ENCODE assay signal across 8 cellular contexts in genomic region chr6:119742188-119742803, GRCh38.
DNase-seq lines count a peak whose midpoint lies in the region; ATAC-seq, FAIRE-seq and TF ChIP-seq lines count a peak whose summit lies in the region.

No MANE protein-coding gene starts in this region.

- POLR2A ChIA-PET in Panc1 (lab: Charles Lee): no interaction called here

- CTCF ChIA-PET in Panc1 (lab: Charles Lee): no interaction called here

- H3K4me1 ChIP-seq in Panc1 (ENCODE audit: control insufficient read depth, insufficient read depth, low read length) (no peaks in the 10 kb centered on the region), psoas muscle (no peaks in the 10 kb centered on the region)

- WGBS in psoas muscle, 3 donors: 3 to 12% (median 8%) methylated on average over 6 of the region's 6 CpGs

- in situ Hi-C loops in Panc1 (cut with HindIII; ENCODE audit: low pct_unique_long_range_greater_than_20kb, low sequenced_read_pairs): no loop called here

- no peaks in the 10 kb centered on the region for H3K9me3 ChIP-seq in Panc1 (ENCODE audit: control insufficient read depth, insufficient read depth, low read depth, low read length)
- H3K9me3 ChIP-seq in psoas muscle: no peaks in the 10 kb centered on the region

- TF ChIP-seq CTCF in D721Med (IDR thresholded peaks at IDR 0.05; ENCODE audit: insufficient read depth, missing control alignments): peak; percentile 85
- TF ChIP-seq CTCF in Panc1 (IDR thresholded peaks at IDR 0.05): peak; percentile 86
- TF ChIP-seq CTCF in psoas muscle (IDR thresholded peaks at IDR 0.05): peak; percentile 45

- DNase-seq in D721Med (ENCODE audit: insufficient read length, low spot score): no peak
- DNase-seq in Panc1 (ENCODE audit: low read depth, low spot score): peak; percentile 18
- peak; percentile 76 for DNase-seq in activated effector memory CD4-positive, alpha-beta T cell treated with anti-CD3 and anti-CD28 coated beads, Interleukin-2, amount 50 U/mL, for 16 hours
- peak; percentile 77 for DNase-seq in Right ventricle myocardium superior
- DNase-seq in psoas muscle: peak; percentile 43 to 64
- no peak for DNase-seq in HuH-7 (ENCODE audit: low spot score)

- no TSS peak for BruUV-seq in Panc1 (replicated peaks; lab: Mats Ljungman, UMichigan)

- peak; percentile 35 for FAIRE-seq in D721Med (lab: Jason Lieb, UNC)

- intact Hi-C loops in Panc1 (cut with micrococcal nuclease; ENCODE audit: unreplicated experiment): no loop called here
- intact Hi-C loops in Right ventricle myocardium superior (cut with DNase I): no loop called here
- intact Hi-C loops in psoas muscle (cut with DNase I): no loop called here

- H3K4me3 ChIP-seq in Panc1 (ENCODE audit: low read depth in 2 of 2, low read length in 2 of 2) (no peak overlapping the region), psoas muscle (no peak overlapping the region)

- H3K27ac ChIP-seq in Panc1 (ENCODE audit: low read length): no peak overlapping the region
- H3K27ac ChIP-seq in psoas muscle: no peak overlapping the region

- ATAC-seq in GM19467 (IDR thresholded peaks at IDR 0.05; ENCODE audit: unreplicated experiment) (peak; percentile 90), HG03520 (IDR thresholded peaks at IDR 0.05; ENCODE audit: unreplicated experiment) (peak; percentile 86), Panc1 (peak; percentile 85), Right ventricle myocardium superior (ENCODE audit: poor library complexity) (peak; percentile 48), psoas muscle (no peak)

- no peaks in the 10 kb centered on the region for H3K27me3 ChIP-seq in Panc1 (ENCODE audit: control insufficient read depth, insufficient read depth, low read length)
- H3K27me3 ChIP-seq in psoas muscle (ENCODE audit: insufficient read depth in 3 of 3, low read length in 2 of 3): no peaks in the 10 kb centered on the region

- H3K36me3 ChIP-seq in Panc1 (ENCODE audit: control insufficient read depth, insufficient read depth, low read length): no peaks in the 10 kb centered on the region; the same call in 1 of the 2 replicates
- no peaks in the 10 kb centered on the region for H3K36me3 ChIP-seq in psoas muscle (ENCODE audit: insufficient read depth in 1 of 2, low read depth in 1 of 2)

Comparison
In these comparisons a context has a peak if more than half of its experiments do, and no peak if none do; other contexts are left out.
1. DNase-seq: peak in Panc1 (single experiment), activated effector memory CD4-positive, alpha-beta T cell treated with anti-CD3 and anti-CD28 coated beads, Interleukin-2, amount 50 U/mL, for 16 hours (single experiment), Right ventricle myocardium superior (single experiment) and psoas muscle (2 of 2); none in D721Med (single experiment) and HuH-7 (single experiment).
2. ATAC-seq: peak in GM19467 (single experiment), HG03520 (single experiment), Panc1 (single experiment) and Right ventricle myocardium superior (single experiment); none in psoas muscle (0 of 4).
3. Peak in every context shown above with its lines, with median percentiles within 50 percentile points of each other: CTCF ChIP-seq.